ENCODE assay signal across 12 cellular contexts in genomic region chr3:120435621-120436020, GRCh38. TPM values are rescaled to one million over a fixed set of nuclear protein-coding genes. Genes with fewer than 3 reads are reported as not detected.
A peak's percentile ranks its signal among the peaks of the same experiment; 100 is the strongest.
DNase-seq lines count a peak whose midpoint lies in the region; ATAC-seq and TF ChIP-seq lines count a peak whose summit lies in the region.
"Had no signal": no experiment of that assay in that cellular context is flagged by ENCODE, and none has a peak within 500 bp of the region (broad histone marks: within the 10 kb centered on the region; RNA-seq: fewer than 3 reads in every experiment).

No MANE protein-coding gene starts in this region.

- peaks cover 29% of the 10 kb centered on the region for H4K20me1 ChIP-seq in GM23248 (ENCODE audit: insufficient read depth)

- no peaks in the 10 kb centered on the region for H3K9me3 Mint-ChIP-seq in osteocyte (ENCODE audit: unreplicated experiment)

- WGBS in GM23248 (ENCODE audit: low coverage in 1 of 2, low lambda C conversion rate in 2 of 2, missing lambda C conversion rate in 2 of 2), 2 experiments = 2 to 3% methylated on average over 4 of the region's 4 CpGs

- peak overlapping the region; percentile 63 for H3K4me2 ChIP-seq in GM23248 (ENCODE audit: unreplicated experiment)

- no peaks in the 10 kb centered on the region for H3K27me3 Mint-ChIP-seq in osteocyte (ENCODE audit: unreplicated experiment)

- H3K4me3 ChIP-seq in GM23248 = peak overlapping the region; percentile 25; the same call in 1 of the 2 replicates
- H3K4me3 ChIP-seq in epithelial cell of esophagus (ENCODE audit: low read length) = no peak overlapping the region

- H3K4me1 ChIP-seq in GM23248 (ENCODE audit: insufficient read depth) = peaks cover 100% of the 10 kb centered on the region

- no peaks in the 10 kb centered on the region for H3K27me3 ChIP-seq in GM23248 (replicated peaks; ENCODE audit: insufficient read depth)

- no peak for ATAC-seq in GM21737 (IDR thresholded peaks at IDR 0.05; ENCODE audit: unreplicated experiment)
- ATAC-seq in HG03108 (IDR thresholded peaks at IDR 0.05; ENCODE audit: unreplicated experiment) = no peak

- H3K9me2 ChIP-seq in GM23248 (ENCODE audit: insufficient read depth) = no peaks in the 10 kb centered on the region

- H3F3A ChIP-seq in GM23248 (ENCODE audit: insufficient read depth) = peaks cover 100% of the 10 kb centered on the region

- peak overlapping the region; percentile 96 for H3K27ac Mint-ChIP-seq in osteocyte (ENCODE audit: unreplicated experiment)

- peak overlapping the region; percentile 65 for H3K9ac ChIP-seq in GM23248

- in situ Hi-C loops in GM23248 (cut with MboI) = no loop called here

- peaks cover 97% of the 10 kb centered on the region for H3K4me1 Mint-ChIP-seq in osteocyte (ENCODE audit: unreplicated experiment)

- peaks cover 73% of the 10 kb centered on the region for H3K36me3 ChIP-seq in GM23248 (ENCODE audit: low read depth)

- peak; percentile 76 for DNase-seq in GM23248
- DNase-seq in NCI-H460 (ENCODE audit: extremely low read depth, low read depth) = peak; percentile 72
- peak; percentile 73 for DNase-seq in epithelial cell of esophagus (ENCODE audit: low read depth)
- DNase-seq in osteocyte (ENCODE audit: extremely low spot score, unreplicated experiment) = no peak
- no peak for DNase-seq in SKM-1 treated with dmso at 0.1 percent for 144 hours (lab: John Stamatoyannopoulos, UW; ENCODE audit: unreplicated experiment)
- DNase-seq in GM10266 (ENCODE audit: extremely low spot score) = no peak
- DNase-seq: activated naive CD4-positive, alpha-beta T cell; NCI-H526 treated with DMSO at 0.1 percent for 48 hours; nucleus accumbens; WERI-Rb-1 had no signal

- peaks cover 40% of the 10 kb centered on the region for H3K36me3 Mint-ChIP-seq in osteocyte (ENCODE audit: unreplicated experiment)

- H3K4me3 Mint-ChIP-seq in osteocyte (ENCODE audit: unreplicated experiment) = peak overlapping the region; percentile 23

- TF ChIP-seq CTCF in epithelial cell of esophagus (IDR thresholded peaks at IDR 0.05; ENCODE audit: insufficient read depth, low read depth, low read length, missing control alignments) (no peak), osteocyte (IDR thresholded peaks at IDR 0.05) (no peak), GM10266 (IDR thresholded peaks at IDR 0.05; ENCODE audit: control insufficient read depth, insufficient read depth, low read depth, missing control alignments) (no peak)

- H3K27ac ChIP-seq in GM23248 = peak overlapping the region; percentile 89
- H3K27ac ChIP-seq: WERI-Rb-1 had no signal

- H3K79me2 ChIP-seq in GM23248 (ENCODE audit: insufficient read depth) = peaks cover 100% of the 10 kb centered on the region

- no peak overlapping the region for H2AFZ ChIP-seq in GM23248

- no peaks in the 10 kb centered on the region for H3K9me3 ChIP-seq in GM23248 (ENCODE audit: low read depth)

RNA-seq across cellular contexts. Expression of gene FSTL1, which starts 15.2 kb away (rescaled TPM):
- total RNA-seq in GM23248 (2014; rRNA removed; shearing (Covaris generic)) = 4,171 and 4,244 TPM in 2 replicates
- 1,910 and 1,919 TPM in 2 replicates for polyA plus RNA-seq in GM23248 (2016; fragmentation: Nextera tagmentation; extraction: Ambion mirVana)
- 88.9 and 101 TPM in 2 replicates for total RNA-seq in NCI-H460 (2014; rRNA removed; shearing (Covaris generic))
- 91.1 and 97.7 TPM in 2 replicates for polyA plus RNA-seq in NCI-H460 (2014; cell fraction: nucleus; rRNA removed)
- 2,574 and 2,723 TPM in 2 replicates for total RNA-seq in osteocyte

Comparison
In these comparisons a context has a peak if more than half of its experiments do, and no peak if none do; other contexts are left out.
1. DNase-seq: peak in GM23248 (single experiment), NCI-H460 (single experiment) and epithelial cell of esophagus (single experiment); none in osteocyte (single experiment), SKM-1 treated with dmso at 0.1 percent for 144 hours (single experiment) and GM10266 (single experiment).
2. RNA of gene FSTL1, which starts 15.2 kb away (total RNA-seq): 4,171 to 4,244 TPM in GM23248 and 2,574 to 2,723 TPM in osteocyte; 88.9 to 101 TPM in NCI-H460; every median in the first group is over 10 times any median in the second.